10 cellular contexts compared by ENCODE assay signal in genomic region chr2:12722445-12723316, GRCh38. TPM values are rescaled to one million over a fixed set of nuclear protein-coding genes. Genes with fewer than 3 reads are reported as not detected.
DNase-seq lines count a peak whose midpoint lies in the region; ATAC-seq and TF ChIP-seq lines count a peak whose summit lies in the region.
"Had no signal": no experiment of that assay in that cellular context is flagged by ENCODE, and none has a peak within 500 bp of the region (broad histone marks: within the 10 kb centered on the region; RNA-seq: fewer than 3 reads in every experiment).

No MANE protein-coding gene starts in this region.

- no peak overlapping the region for H3K27ac Mint-ChIP-seq in stimulated activated naive CD8-positive, alpha-beta T cell treated with anti-CD3 and anti-CD28 coated beads, Interleukin-15, amount 100 ng/mL, for 72 hours

- H3K36me3 ChIP-seq in SJSA1: peaks cover 51% of the 10 kb centered on the region

- peak; percentile 37 for TF ChIP-seq CTCF in fibroblast of the aortic adventitia (IDR thresholded peaks at IDR 0.05; ENCODE audit: insufficient read depth, low read length)

- H3K27ac ChIP-seq in SJSA1: peak overlapping the region; percentile 45

- no peak overlapping the region for H3K4me3 Mint-ChIP-seq in stimulated activated naive CD8-positive, alpha-beta T cell treated with anti-CD3 and anti-CD28 coated beads, Interleukin-15, amount 100 ng/mL, for 72 hours

- H3K4me1 Mint-ChIP-seq in stimulated activated naive CD8-positive, alpha-beta T cell treated with anti-CD3 and anti-CD28 coated beads, Interleukin-15, amount 100 ng/mL, for 72 hours: peaks cover 70% of the 10 kb centered on the region

- H3K27me3 Mint-ChIP-seq in stimulated activated naive CD8-positive, alpha-beta T cell treated with anti-CD3 and anti-CD28 coated beads, Interleukin-15, amount 100 ng/mL, for 72 hours: peaks cover 16% of the 10 kb centered on the region

- no peak for ATAC-seq in stimulated activated naive CD8-positive, alpha-beta T cell treated with anti-CD3 and anti-CD28 coated beads, Interleukin-15, amount 100 ng/mL, for 72 hours

- peak; percentile 30 for DNase-seq in activated naive CD4-positive, alpha-beta T cell treated with Interleukin-2 at 50 U/mL for 16 hours
- no peak for DNase-seq in activated naive CD4-positive, alpha-beta T cell treated with anti-CD3 and anti-CD28 coated beads, Interleukin-2, amount 50 U/mL, for 16 hours
- DNase-seq in SJSA1 (ENCODE audit: low read depth in 1 of 2, low spot score in 2 of 2) (no peak), fibroblast of the aortic adventitia (ENCODE audit: low read depth) (no peak), superior temporal gyrus (ENCODE audit: extremely low spot score) (peak; percentile 25), cerebellar nuclear complex (lab: John Stamatoyannopoulos, UW) (no peak), NCI-H1048 (lab: John Stamatoyannopoulos, UW) (no peak)
- no peak for DNase-seq in stimulated activated naive CD8-positive, alpha-beta T cell treated with anti-CD3 and anti-CD28 coated beads, Interleukin-15, amount 100 ng/mL, for 72 hours
- DNase-seq: erythroblast, midbrain had no signal

- H3K4me3 ChIP-seq in SJSA1: no peak overlapping the region; the same call in 1 of the 2 replicates
- H3K4me3 ChIP-seq in fibroblast of the aortic adventitia (ENCODE audit: low read depth, low read length): peak overlapping the region; percentile 91

- peaks cover 32% of the 10 kb centered on the region for H3K4me1 ChIP-seq in SJSA1 (replicated peaks)

- H3K9me3 Mint-ChIP-seq in stimulated activated naive CD8-positive, alpha-beta T cell treated with anti-CD3 and anti-CD28 coated beads, Interleukin-15, amount 100 ng/mL, for 72 hours: no peaks in the 10 kb centered on the region

- no peaks in the 10 kb centered on the region for H3K9me3 ChIP-seq in SJSA1 (replicated peaks)

- H3K27me3 ChIP-seq in SJSA1 (replicated peaks): no peaks in the 10 kb centered on the region

RNA-seq across cellular contexts. Expression of gene TRIB2, which starts 5.9 kb away (rescaled TPM):
- total RNA-seq in SJSA1 (2014; rRNA removed; shearing (Covaris generic)): 16.4 and 36.9 TPM in 2 replicates
- total RNA-seq in fibroblast of the aortic adventitia (ENCODE audit: low replicate concordance): 39.9 and 112 TPM in 2 replicates

Comparison
In these comparisons a context has a peak if more than half of its experiments do, and no peak if none do; other contexts are left out.
1. DNase-seq: peak in activated naive CD4-positive, alpha-beta T cell treated with Interleukin-2 at 50 U/mL for 16 hours (single experiment) and superior temporal gyrus (single experiment); none in activated naive CD4-positive, alpha-beta T cell treated with anti-CD3 and anti-CD28 coated beads, Interleukin-2, amount 50 U/mL, for 16 hours (single experiment), SJSA1 (0 of 2), fibroblast of the aortic adventitia (single experiment), cerebellar nuclear complex (0 of 2), stimulated activated naive CD8-positive, alpha-beta T cell treated with anti-CD3 and anti-CD28 coated beads, Interleukin-15, amount 100 ng/mL, for 72 hours (0 of 2) and NCI-H1048 (single experiment).